In genomic region chr10:119090968-119091367, GRCh38 we compare ENCODE assay signal across 10 cellular contexts. TPM values are rescaled to one million over a fixed set of nuclear protein-coding genes. Genes with fewer than 3 reads are reported as not detected.
DNase-seq lines count a peak whose midpoint lies in the region; ATAC-seq, FAIRE-seq and TF ChIP-seq lines count a peak whose summit lies in the region.
"Had no signal": no experiment of that assay in that cellular context is flagged by ENCODE, and none has a peak within 500 bp of the region (broad histone marks: within the 10 kb centered on the region; RNA-seq: fewer than 3 reads in every experiment).

No MANE protein-coding gene starts in this region.

- TF ChIP-seq CTCF in MM.1S (IDR thresholded peaks at IDR 0.05; ENCODE audit: low read length): no peak
- TF ChIP-seq CTCF in glutamatergic neuron (IDR thresholded peaks at IDR 0.05; ENCODE audit: partially characterized antibody, unreplicated experiment): no peak

- H3K9me3 ChIP-seq in MM.1S (replicated peaks; ENCODE audit: insufficient read depth, low read length): no peaks in the 10 kb centered on the region
- H3K9me3 ChIP-seq: upper lobe of left lung had no signal

- 0 out of 2 replicates have a peak overlapping the region, but pooled peaks have one; percentile 13 for H3K4me2 ChIP-seq in MM.1S (ENCODE audit: low read depth, low read length)

- H3K9ac ChIP-seq in MM.1S (ENCODE audit: low read length): no peak overlapping the region

- H3K27me3 ChIP-seq in MM.1S (replicated peaks; ENCODE audit: insufficient read depth, low read length): no peaks in the 10 kb centered on the region
- H3K27me3 ChIP-seq: upper lobe of left lung had no signal

- no peaks in the 10 kb centered on the region for H3K9me3 Mint-ChIP-seq in activated T-cell treated with anti-CD3 and anti-CD28 coated beads, Interleukin-2, amount 50 U/mL, for 4 hours
- H3K9me3 Mint-ChIP-seq in memory B cell (no peaks in the 10 kb centered on the region), glutamatergic neuron (ENCODE audit: unreplicated experiment) (peaks cover 4% of the 10 kb centered on the region)

- no peaks in the 10 kb centered on the region for H3K9me2 ChIP-seq in MM.1S (replicated peaks; ENCODE audit: insufficient read depth, low read length)

- no peaks in the 10 kb centered on the region for H3K36me3 Mint-ChIP-seq in activated T-cell treated with anti-CD3 and anti-CD28 coated beads, Interleukin-2, amount 50 U/mL, for 4 hours (ENCODE audit: insufficient read depth)
- H3K36me3 Mint-ChIP-seq in memory B cell (no peaks in the 10 kb centered on the region), glutamatergic neuron (ENCODE audit: unreplicated experiment) (no peaks in the 10 kb centered on the region)

- DNase-seq in ELR (ENCODE audit: low read depth) (peak; percentile 92), MM.1S (peak; percentile 49), memory B cell (ENCODE audit: low spot score in 2 of 2) (no peak), NCI-H1092 treated with DMSO at 0.1 percent for 48 hours (lab: John Stamatoyannopoulos, UW) (no peak), frontal cortex (ENCODE audit: low spot score in 2 of 2) (no peak), C1 segment of cervical spinal cord (lab: John Stamatoyannopoulos, UW) (no peak), glutamatergic neuron (no peak)
- no peak for DNase-seq in activated T-cell treated with anti-CD3 and anti-CD28 coated beads, Interleukin-2, amount 50 U/mL, for 4 hours
- DNase-seq: upper lobe of left lung had no signal

- no peaks in the 10 kb centered on the region for H4K20me1 ChIP-seq in MM.1S (ENCODE audit: insufficient read depth, low read length)

- H3K4me3 ChIP-seq in MM.1S (ENCODE audit: low read length): no peak overlapping the region
- H3K4me3 ChIP-seq: upper lobe of left lung had no signal

- H3K27ac Mint-ChIP-seq in memory B cell (peak overlapping the region; percentile 83), glutamatergic neuron (ENCODE audit: unreplicated experiment) (no peak overlapping the region)

- H3K4me1 Mint-ChIP-seq in activated T-cell treated with anti-CD3 and anti-CD28 coated beads, Interleukin-2, amount 50 U/mL, for 4 hours (ENCODE audit: low read depth): peaks cover 52% of the 10 kb centered on the region
- H3K4me1 Mint-ChIP-seq in memory B cell (peaks cover 30% of the 10 kb centered on the region), glutamatergic neuron (ENCODE audit: low read depth, unreplicated experiment) (no peaks in the 10 kb centered on the region)

- peak overlapping the region; percentile 53 for H3K4me3 Mint-ChIP-seq in activated T-cell treated with anti-CD3 and anti-CD28 coated beads, Interleukin-2, amount 50 U/mL, for 4 hours
- H3K4me3 Mint-ChIP-seq in memory B cell (peak overlapping the region; percentile 2), glutamatergic neuron (ENCODE audit: unreplicated experiment) (no peak overlapping the region)

- no peaks in the 10 kb centered on the region for H3F3A ChIP-seq in MM.1S (ENCODE audit: insufficient read depth, low read length)

- H3K79me2 ChIP-seq in MM.1S (ENCODE audit: low read length): no peaks in the 10 kb centered on the region

- H2AFZ ChIP-seq in MM.1S (ENCODE audit: low read length): peak overlapping the region; percentile 15; the same call in 1 of the 2 replicates

- no peaks in the 10 kb centered on the region for H3K36me3 ChIP-seq in MM.1S (replicated peaks; ENCODE audit: insufficient read depth, low read length)
- H3K36me3 ChIP-seq: upper lobe of left lung had no signal

- peaks cover 15% of the 10 kb centered on the region for H3K4me1 ChIP-seq in MM.1S (ENCODE audit: low read length)
- H3K4me1 ChIP-seq: upper lobe of left lung had no signal

- no peak for FAIRE-seq in frontal cortex (lab: Jason Lieb, UNC)
- FAIRE-seq: H1 had no signal

- no peak overlapping the region for H3K27ac ChIP-seq in MM.1S (ENCODE audit: low read length)
- H3K27ac ChIP-seq: upper lobe of left lung had no signal

- peak; percentile 74 to 75 for ATAC-seq in activated T-cell treated with anti-CD3 and anti-CD28 coated beads, Interleukin-2, amount 50 U/mL, for 4 hours
- ATAC-seq in memory B cell (ENCODE audit: low read depth): peak; percentile 89

- no peaks in the 10 kb centered on the region for H3K27me3 Mint-ChIP-seq in activated T-cell treated with anti-CD3 and anti-CD28 coated beads, Interleukin-2, amount 50 U/mL, for 4 hours (ENCODE audit: low read depth)
- H3K27me3 Mint-ChIP-seq in memory B cell (peaks cover 3% of the 10 kb centered on the region), glutamatergic neuron (ENCODE audit: unreplicated experiment) (peaks cover 2% of the 10 kb centered on the region)

RNA-seq across cellular contexts. Expression of gene EIF3A, which starts 10.4 kb away (rescaled TPM):
- 100 to 1,000 TPM; 188 to 194 (median 194) TPM for total RNA-seq in activated T-cell treated with anti-CD3 and anti-CD28 coated beads, Interleukin-2, amount 50 U/mL, for 4 hours
- 66.4 TPM for total RNA-seq in frontal cortex
- 110 TPM for total RNA-seq in glutamatergic neuron (ENCODE audit: unreplicated experiment)

RNA-seq across cellular contexts. Expression of gene DENND10, which starts 12.9 kb away (rescaled TPM):
- 10 to 100 TPM; 12.7 to 15.3 (median 13.8) TPM for total RNA-seq in activated T-cell treated with anti-CD3 and anti-CD28 coated beads, Interleukin-2, amount 50 U/mL, for 4 hours
- total RNA-seq in frontal cortex (70.1 TPM), glutamatergic neuron (ENCODE audit: unreplicated experiment) (39.9 TPM)

Comparison
In these comparisons a context has a peak if more than half of its experiments do, and no peak if none do; other contexts are left out.
1. DNase-seq: peak in ELR (single experiment) and MM.1S (single experiment); none in activated T-cell treated with anti-CD3 and anti-CD28 coated beads, Interleukin-2, amount 50 U/mL, for 4 hours (single experiment), memory B cell (0 of 2), NCI-H1092 treated with DMSO at 0.1 percent for 48 hours (single experiment), frontal cortex (0 of 2), C1 segment of cervical spinal cord (0 of 14) and glutamatergic neuron (single experiment).